ENCODE assay signal across 1 cellular context in the genomic region with DNA sequence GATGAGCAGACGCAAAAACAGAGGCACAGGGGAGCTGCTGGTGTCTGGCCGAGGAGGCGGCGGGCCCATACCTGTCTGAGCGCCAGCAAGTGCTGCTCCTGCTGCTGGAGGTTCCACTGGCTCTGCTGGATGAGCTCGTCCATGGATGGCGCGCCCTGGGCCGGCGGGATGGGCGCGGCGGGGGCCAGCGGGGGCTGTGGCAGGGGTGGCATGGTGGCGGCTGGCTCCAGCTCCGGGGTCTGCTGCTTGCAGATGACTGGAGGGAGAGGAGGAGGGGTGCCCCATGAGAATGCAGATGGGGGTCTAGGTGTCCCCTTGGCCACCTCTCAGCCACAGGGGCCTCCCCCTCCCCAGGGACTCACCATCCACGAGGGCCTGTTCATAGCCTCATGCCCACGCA.
TF ChIP-seq lines count a peak whose summit lies in the region.

No MANE protein-coding gene starts in this region.

TF ChIP-seq in K562, 482 proteins besides CTCF, POLR2A, EP300 and RAD21:
- no peak for TF ChIP-seq SMARCE1 (IDR thresholded peaks at IDR 0.05)
- TF ChIP-seq, protein P1, sequence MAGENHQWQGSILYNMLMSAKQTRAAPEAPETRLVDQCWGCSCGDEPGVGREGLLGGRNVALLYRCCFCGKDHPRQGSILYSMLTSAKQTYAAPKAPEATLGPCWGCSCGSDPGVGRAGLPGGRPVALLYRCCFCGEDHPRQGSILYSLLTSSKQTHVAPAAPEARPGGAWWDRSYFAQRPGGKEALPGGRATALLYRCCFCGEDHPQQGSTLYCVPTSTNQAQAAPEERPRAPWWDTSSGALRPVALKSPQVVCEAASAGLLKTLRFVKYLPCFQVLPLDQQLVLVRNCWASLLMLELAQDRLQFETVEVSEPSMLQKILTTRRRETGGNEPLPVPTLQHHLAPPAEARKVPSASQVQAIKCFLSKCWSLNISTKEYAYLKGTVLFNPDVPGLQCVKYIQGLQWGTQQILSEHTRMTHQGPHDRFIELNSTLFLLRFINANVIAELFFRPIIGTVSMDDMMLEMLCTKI (IDR thresholded peaks at IDR 0.05; ENCODE audit: partially characterized antibody), result no peak
- no peak for TF ChIP-seq SLC30A9 (CRISPR knock-in tag; IDR thresholded peaks at IDR 0.05)
- no peak for TF ChIP-seq ZNF140 (CRISPR knock-in tag; IDR thresholded peaks at IDR 0.05)
- peak; percentile 48 for TF ChIP-seq POLR2G (IDR thresholded peaks at IDR 0.05; ENCODE audit: low read depth, low read length)
- TF ChIP-seq, protein P2, sequence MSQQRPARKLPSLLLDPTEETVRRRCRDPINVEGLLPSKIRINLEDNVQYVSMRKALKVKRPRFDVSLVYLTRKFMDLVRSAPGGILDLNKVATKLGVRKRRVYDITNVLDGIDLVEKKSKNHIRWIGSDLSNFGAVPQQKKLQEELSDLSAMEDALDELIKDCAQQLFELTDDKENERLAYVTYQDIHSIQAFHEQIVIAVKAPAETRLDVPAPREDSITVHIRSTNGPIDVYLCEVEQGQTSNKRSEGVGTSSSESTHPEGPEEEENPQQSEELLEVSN (IDR thresholded peaks at IDR 0.05; ENCODE audit: borderline replicate concordance in 1 of 2, extremely low read depth in 1 of 2, insufficient read depth in 1 of 2, insufficient read length in 1 of 2, low read depth in 1 of 2, low read length in 1 of 2, poor library complexity in 1 of 2, severe bottlenecking in 1 of 2), result no peak
- TF ChIP-seq ZNF184 (CRISPR knock-in tag; IDR thresholded peaks at IDR 0.05), result no peak
- TF ChIP-seq RBFOX2 (IDR thresholded peaks at IDR 0.05; ENCODE audit: low read depth, low read length), result peak; percentile 42
